Comparison of ENCODE assay signal across 29 cellular contexts in genomic region chr21:17949395-17949794, GRCh38.
"Had no signal": no experiment of that assay in that cellular context is flagged by ENCODE, and none has a peak within 500 bp of the region (broad histone marks: within the 10 kb centered on the region; RNA-seq: fewer than 3 reads in every experiment).

No MANE protein-coding gene starts in this region.

- H3K36me3 Mint-ChIP-seq: naive B cell; natural killer cell treated with Interleukin-12 subunit alpha and Interleukin-12 subunit beta and Interleukin-15 and Interleukin-18, amount 100 ng/mL, for 72 hours; stimulated activated naive B cell treated with anti-CD40 and anti-IgM and Interleukin-4, amounts not matched to agents 10 μg/mL and 1 μg/mL and 100 μg/mL, for 72 hours had no signal

- H3K27me3 Mint-ChIP-seq: memory B cell; naive B cell; stimulated activated naive B cell treated with anti-CD40 and anti-IgM and Interleukin-4, amounts not matched to agents 10 μg/mL and 1 μg/mL and 100 μg/mL, for 72 hours; stimulated activated naive CD8-positive, alpha-beta T cell treated with anti-CD3 and anti-CD28 coated beads, Interleukin-15, Interleukin-2, amounts not matched to agents 100 ng/mL and 50 ng/mL, for 24 hours had no signal

- H3K4me1 ChIP-seq: neural progenitor cell, parathyroid adenoma, prostate gland, suprapubic skin, transverse colon, uterus had no signal

- DNase-seq: cerebellar nuclear complex; cortex of kidney; dorsolateral prefrontal cortex; effector CD4-positive, alpha-beta T cell; foreskin fibroblast; gastrocnemius medialis; heart left ventricle; kidney; left cardiac atrium; left ventricle myocardium superior; mucosa of descending colon; naive B cell; right cardiac atrium; stimulated activated CD4-positive, alpha-beta T cell treated with anti-CD3 and anti-CD28 coated beads, Interleukin-15, amount 100 ng/mL, for 24 hours; stimulated activated CD4-positive, alpha-beta T cell treated with anti-CD3 and anti-CD28 coated beads, Interleukin-2, amount 100 ng/mL, for 48 hours; stimulated activated naive B cell treated with anti-CD40 and anti-IgM and Interleukin-4, amounts not matched to agents 10 μg/mL and 1 μg/mL and 100 μg/mL, for 72 hours; transverse colon; upper lobe of right lung; uterus had no signal

- H3K27ac Mint-ChIP-seq: memory B cell; naive B cell; natural killer cell treated with Interleukin-12 subunit alpha and Interleukin-12 subunit beta and Interleukin-15 and Interleukin-18, amount 100 ng/mL, for 72 hours; neural progenitor cell; stimulated activated naive B cell treated with anti-CD40 and anti-IgM and Interleukin-4, amounts not matched to agents 10 μg/mL and 1 μg/mL and 100 μg/mL, for 72 hours; stimulated activated naive CD8-positive, alpha-beta T cell treated with anti-CD3 and anti-CD28 coated beads, Interleukin-15, Interleukin-2, amounts not matched to agents 100 ng/mL and 50 ng/mL, for 24 hours had no signal

- H3K4me3 Mint-ChIP-seq: memory B cell; naive B cell; natural killer cell treated with Interleukin-12 subunit alpha and Interleukin-12 subunit beta and Interleukin-15 and Interleukin-18, amount 100 ng/mL, for 72 hours; neural progenitor cell; stimulated activated naive B cell treated with anti-CD40 and anti-IgM and Interleukin-4, amounts not matched to agents 10 μg/mL and 1 μg/mL and 100 μg/mL, for 72 hours; stimulated activated naive CD8-positive, alpha-beta T cell treated with anti-CD3 and anti-CD28 coated beads, Interleukin-15, Interleukin-2, amounts not matched to agents 100 ng/mL and 50 ng/mL, for 24 hours had no signal

- H3K27ac ChIP-seq: dorsolateral prefrontal cortex, gastrocnemius medialis, hepatocyte, neural progenitor cell, parathyroid adenoma, prostate gland, skin epidermis, suprapubic skin, transverse colon, upper lobe of right lung had no signal

- H3K27me3 ChIP-seq: dorsolateral prefrontal cortex, gastrocnemius medialis, heart left ventricle, hepatocyte, neural progenitor cell, suprapubic skin, transverse colon, upper lobe of right lung, uterus had no signal

- H3K36me3 ChIP-seq: gastrocnemius medialis, heart left ventricle, neural progenitor cell, prostate gland, suprapubic skin, transverse colon, upper lobe of right lung, uterus had no signal

- H3K4me1 Mint-ChIP-seq: memory B cell; naive B cell; neural progenitor cell; stimulated activated naive B cell treated with anti-CD40 and anti-IgM and Interleukin-4, amounts not matched to agents 10 μg/mL and 1 μg/mL and 100 μg/mL, for 72 hours had no signal

- H3K9me3 ChIP-seq: gastrocnemius medialis, prostate gland, suprapubic skin, transverse colon, upper lobe of right lung, uterus had no signal

- H3K4me3 ChIP-seq: dorsolateral prefrontal cortex, gastrocnemius medialis, heart left ventricle, hepatocyte, lung, mucosa of descending colon, neural progenitor cell, prostate gland, skin epidermis, suprapubic skin, transverse colon, upper lobe of right lung, uterus had no signal

- ATAC-seq: gastrocnemius medialis; heart left ventricle; left cardiac atrium; left ventricle myocardium superior; mucosa of descending colon; natural killer cell treated with Interleukin-12 subunit alpha and Interleukin-12 subunit beta and Interleukin-15 and Interleukin-18, amount 100 ng/mL, for 72 hours; right cardiac atrium; stimulated activated naive B cell treated with anti-CD40 and anti-IgM and Interleukin-4, amounts not matched to agents 10 μg/mL and 1 μg/mL and 100 μg/mL, for 72 hours; upper lobe of right lung had no signal
